ENCODE assay signal across 11 cellular contexts in the genomic region with DNA sequence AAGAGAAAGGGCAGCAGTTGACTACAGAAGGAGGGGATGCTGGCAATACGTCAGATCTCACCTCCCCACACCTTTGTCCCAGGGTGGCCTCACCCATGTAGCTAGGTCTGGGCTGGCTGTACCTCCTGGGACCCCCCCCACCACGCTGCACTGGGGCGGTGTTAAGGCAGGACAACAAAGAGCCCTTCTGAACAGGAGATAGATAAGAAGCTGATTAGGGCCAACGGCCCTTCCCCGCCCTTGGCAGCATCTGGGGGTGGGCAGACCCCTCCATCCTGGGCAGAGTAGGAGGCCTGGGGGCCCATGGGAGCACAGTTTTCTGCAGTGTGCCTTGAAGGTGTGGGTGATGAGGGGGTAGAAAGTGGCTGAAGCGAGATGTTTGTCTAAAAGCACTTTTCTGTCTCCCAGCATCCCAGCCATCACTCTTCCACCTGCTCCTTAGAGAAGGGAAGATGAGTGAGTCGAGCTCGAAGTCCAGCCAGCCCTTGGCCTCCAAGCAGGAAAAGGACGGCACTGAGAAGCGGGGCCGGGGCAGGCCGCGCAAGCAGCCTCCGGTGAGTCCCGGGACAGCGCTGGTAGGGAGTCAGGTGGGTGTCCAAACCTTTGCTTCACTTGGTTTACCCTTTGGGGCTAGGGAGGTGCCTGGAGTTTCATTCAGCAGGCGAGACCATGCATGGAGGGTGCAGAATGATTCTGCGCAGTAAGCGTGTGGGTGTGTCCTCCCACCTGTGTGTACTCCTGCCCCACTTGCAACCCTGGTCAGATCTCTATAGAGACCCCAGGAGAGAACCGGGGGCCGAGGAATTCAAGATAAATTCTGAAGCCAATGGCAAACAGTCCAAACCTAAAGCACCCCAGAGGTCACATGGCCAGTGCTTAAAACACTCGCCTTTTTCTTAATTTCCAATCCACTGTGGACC. TPM values are rescaled to one million over a fixed set of nuclear protein-coding genes. Genes with fewer than 3 reads are reported as not detected.
DNase-seq lines count a peak whose midpoint lies in the region; ATAC-seq and TF ChIP-seq lines count a peak whose summit lies in the region.
"Had no signal": no experiment of that assay in that cellular context is flagged by ENCODE, and none has a peak within 500 bp of the region (broad histone marks: within the 10 kb centered on the region; RNA-seq: fewer than 3 reads in every experiment).

No MANE protein-coding gene starts in this region.

- ATAC-seq in GM21423 (IDR thresholded peaks at IDR 0.05; ENCODE audit: unreplicated experiment) (no peak), GM19351 (IDR thresholded peaks at IDR 0.05; ENCODE audit: unreplicated experiment) (no peak)

- peaks cover 73% of the 10 kb centered on the region for H3K79me2 ChIP-seq in OCI-LY3 (ENCODE audit: low read length)
- peaks cover 37% of the 10 kb centered on the region for H3K79me2 ChIP-seq in osteoblast (ENCODE audit: insufficient read depth, low read length)

- DNase-seq in T-helper 1 cell, result no peak
- peak; percentile 58 for DNase-seq in osteoblast (ENCODE audit: insufficient read length, low spot score, missing footprints)
- DNase-seq in MV-4-11 (lab: John Stamatoyannopoulos, UW), result no peak
- DNase-seq: activated CD4-positive, alpha-beta T cell treated with anti-CD3 and anti-CD28 coated beads, Interleukin-2, amount 50 U/mL, for 1 hour; hippocampal formation had no signal

- no peak overlapping the region for H3K4me3 Mint-ChIP-seq in T-helper 1 cell treated with Interleukin-12 subunit alpha and Interleukin-12 subunit beta and Interleukin-4 antibody, amounts not matched to agents 30 μg/mL and 1 μg/mL, for 36 hours

- peaks cover 44% of the 10 kb centered on the region for H4K20me1 ChIP-seq in OCI-LY3 (ENCODE audit: insufficient read depth, low read length)
- peaks cover 10% of the 10 kb centered on the region for H4K20me1 ChIP-seq in osteoblast (ENCODE audit: insufficient read depth, low read length)

- H3K27me3 Mint-ChIP-seq in T-helper 1 cell treated with Interleukin-12 subunit alpha and Interleukin-12 subunit beta and Interleukin-4 antibody, amounts not matched to agents 30 μg/mL and 1 μg/mL, for 36 hours (ENCODE audit: low read depth), result no peaks in the 10 kb centered on the region
- H3K27me3 Mint-ChIP-seq: type B pancreatic cell had no signal

- H3K4me3 ChIP-seq in OCI-LY3 (ENCODE audit: low read length), result no peak overlapping the region
- H3K4me3 ChIP-seq in ectodermal cell (ENCODE audit: insufficient read depth, low read depth, low read length), result peak overlapping the region; percentile 94
- H3K4me3 ChIP-seq in osteoblast (ENCODE audit: insufficient read depth, low read length), result no peak overlapping the region

- no peak overlapping the region for H3K9ac ChIP-seq in OCI-LY3 (ENCODE audit: low read length)

- TF ChIP-seq CTCF in OCI-LY3 (IDR thresholded peaks at IDR 0.05; ENCODE audit: low read depth, low read length) (no peak), osteoblast (IDR thresholded peaks at IDR 0.05; ENCODE audit: extremely low read depth, low read depth, low read length) (no peak)

- H3K4me1 ChIP-seq in OCI-LY3 (ENCODE audit: low read length) (peaks cover 13% of the 10 kb centered on the region), ectodermal cell (ENCODE audit: control insufficient read depth, insufficient read depth, low read length) (peaks cover 25% of the 10 kb centered on the region), osteoblast (ENCODE audit: insufficient read depth, low read length) (peaks cover 57% of the 10 kb centered on the region)

- no peaks in the 10 kb centered on the region for H3K9me3 Mint-ChIP-seq in T-helper 1 cell treated with Interleukin-12 subunit alpha and Interleukin-12 subunit beta and Interleukin-4 antibody, amounts not matched to agents 30 μg/mL and 1 μg/mL, for 36 hours
- H3K9me3 Mint-ChIP-seq: type B pancreatic cell had no signal

- peaks cover 42% of the 10 kb centered on the region for H3K4me1 Mint-ChIP-seq in T-helper 1 cell treated with Interleukin-12 subunit alpha and Interleukin-12 subunit beta and Interleukin-4 antibody, amounts not matched to agents 30 μg/mL and 1 μg/mL, for 36 hours (ENCODE audit: low read depth)

- peaks cover 28% of the 10 kb centered on the region for H3K36me3 Mint-ChIP-seq in T-helper 1 cell treated with Interleukin-12 subunit alpha and Interleukin-12 subunit beta and Interleukin-4 antibody, amounts not matched to agents 30 μg/mL and 1 μg/mL, for 36 hours (ENCODE audit: low read depth)

- no peak overlapping the region for H2AFZ ChIP-seq in OCI-LY3 (ENCODE audit: low read depth, low read length)
- H2AFZ ChIP-seq in osteoblast (ENCODE audit: low read length), result no peak overlapping the region

- peak overlapping the region; percentile 45 for H3K27ac Mint-ChIP-seq in T-helper 1 cell treated with Interleukin-12 subunit alpha and Interleukin-12 subunit beta and Interleukin-4 antibody, amounts not matched to agents 30 μg/mL and 1 μg/mL, for 36 hours

- H3K36me3 ChIP-seq in OCI-LY3 (replicated peaks; ENCODE audit: low read depth, low read length) (peaks cover 49% of the 10 kb centered on the region), ectodermal cell (ENCODE audit: control insufficient read depth, insufficient read depth, low read length) (peaks cover 40% of the 10 kb centered on the region), osteoblast (ENCODE audit: insufficient read depth, low read length) (peaks cover 30% of the 10 kb centered on the region)

- 92 to 93% methylated on average over 21 to 22 of the region's 22 CpGs for WGBS in ectodermal cell, 2 experiments

- peak overlapping the region; percentile 3; the same call in 1 of the 2 replicates for H3K27ac ChIP-seq in OCI-LY3 (ENCODE audit: low read length)
- H3K27ac ChIP-seq in ectodermal cell (ENCODE audit: insufficient read depth, low read depth, low read length, poor library complexity, severe bottlenecking), result peak overlapping the region; percentile 26
- H3K27ac ChIP-seq in osteoblast (ENCODE audit: low read depth, low read length), result peak overlapping the region; percentile 37

- H3K27me3 ChIP-seq in OCI-LY3 (ENCODE audit: low read depth, low read length) (no peaks in the 10 kb centered on the region), ectodermal cell (ENCODE audit: control insufficient read depth, insufficient read depth, low read length, poor library complexity, severe bottlenecking) (no peaks in the 10 kb centered on the region), osteoblast (ENCODE audit: insufficient read depth, low read length) (no peaks in the 10 kb centered on the region)

- peak overlapping the region; percentile 72; the same call in 1 of the 2 replicates for H3K4me2 ChIP-seq in OCI-LY3 (ENCODE audit: low read length)
- peak overlapping the region; percentile 82 for H3K4me2 ChIP-seq in osteoblast (ENCODE audit: insufficient read depth, low read length)

- H3K9me3 ChIP-seq in OCI-LY3 (ENCODE audit: insufficient read depth, low read length) (no peaks in the 10 kb centered on the region), ectodermal cell (ENCODE audit: control insufficient read depth, low read length) (no peaks in the 10 kb centered on the region), osteoblast (ENCODE audit: low read depth, low read length) (no peaks in the 10 kb centered on the region)

RNA-seq across cellular contexts. Expression of a gene that starts 3.9 kb away (rescaled TPM):
- polyA plus RNA-seq in ectodermal cell (2013, experiment 1 of 4), result 2,104 TPM
- polyA plus RNA-seq in ectodermal cell (2013, experiment 2 of 4), result 1,893 TPM
- 1,718 TPM for polyA plus RNA-seq in ectodermal cell (2013, experiment 3 of 4)
- polyA plus RNA-seq in ectodermal cell (2013, experiment 4 of 4), result 1,821 TPM
- 59.4 and 82.8 TPM in 2 replicates for total RNA-seq in osteoblast

RNA-seq across cellular contexts. Expression of a gene that starts 8.2 kb away (rescaled TPM):
- 9.8 TPM for polyA plus RNA-seq in ectodermal cell (2013, experiment 1 of 4)
- polyA plus RNA-seq in ectodermal cell (2013, experiment 2 of 4), result 6.0 TPM
- polyA plus RNA-seq in ectodermal cell (2013, experiment 3 of 4), result 9.9 TPM
- polyA plus RNA-seq in ectodermal cell (2013, experiment 4 of 4), result 11.2 TPM
- 35.1 and 44.2 TPM in 2 replicates for total RNA-seq in osteoblast
